ENCODE assay signal across 7 cellular contexts in genomic region chr11:47641585-47642098, GRCh38. TPM values are rescaled to one million over a fixed set of nuclear protein-coding genes. Genes with fewer than 3 reads are reported as not detected.
DNase-seq lines count a peak whose midpoint lies in the region; TF ChIP-seq lines count a peak whose summit lies in the region.

No MANE protein-coding gene starts in this region.

- TF ChIP-seq CTCF in esophagus muscularis mucosa (IDR thresholded peaks at IDR 0.05) = no peak
- no peak for TF ChIP-seq CTCF in neutrophil (IDR thresholded peaks at IDR 0.05)

- TF ChIP-seq EP300 in esophagus muscularis mucosa (IDR thresholded peaks at IDR 0.05) = no peak

- no peak for TF ChIP-seq POLR2A in esophagus muscularis mucosa (IDR thresholded peaks at IDR 0.05; ENCODE audit: low read depth)

- POLR2A ChIA-PET in HEK293T (lab: Yijun Ruan, JAX) = no interaction called here

- H3K4me1 ChIP-seq in SJCRH30 (peaks cover 6% of the 10 kb centered on the region), esophagus muscularis mucosa (peaks cover 14 to 31% (median 28%) of the 10 kb centered on the region in 4 donors), neutrophil (ENCODE audit: control insufficient read depth in 1 of 2, insufficient read depth in 1 of 2, low read depth in 1 of 2, low read length in 1 of 2) (peaks cover 14 to 16% of the 10 kb centered on the region in 2 experiments)

- H3K36me3 ChIP-seq in H7 (replicated peaks; ENCODE audit: control insufficient read depth, insufficient read depth, low read length) (peaks cover 3% of the 10 kb centered on the region), SJCRH30 (peaks cover 7% of the 10 kb centered on the region; the same call in 1 of the 2 replicates), esophagus muscularis mucosa (peaks cover 7 to 30% (median 19%) of the 10 kb centered on the region in 4 donors), neutrophil (no peaks in the 10 kb centered on the region)

- peak overlapping the region; percentile 52 for H3K27ac ChIP-seq in SJCRH30
- H3K27ac ChIP-seq in esophagus muscularis mucosa (replicated peaks in 1 of 4) = peak overlapping the region; percentile 92 to 99 (median 95)
- peak overlapping the region; percentile 89 for H3K27ac ChIP-seq in neutrophil

- 7% methylated on average over 13 of the region's 14 CpGs for WGBS in esophagus muscularis mucosa

- H3K4me3 ChIP-seq in H7 (ENCODE audit: insufficient read depth, low read depth, low read length) = peak overlapping the region; percentile 89
- peak overlapping the region; percentile 71 for H3K4me3 ChIP-seq in SJCRH30
- H3K4me3 ChIP-seq in esophagus muscularis mucosa = peak overlapping the region; percentile 72 to 92 (median 88)
- H3K4me3 ChIP-seq in neutrophil (ENCODE audit: low read depth in 1 of 2, low read length in 1 of 2) = peak overlapping the region; percentile 83 to 92

- H3K27me3 ChIP-seq in H7 (ENCODE audit: control insufficient read depth, insufficient read depth, low read length) (no peaks in the 10 kb centered on the region), SJCRH30 (no peaks in the 10 kb centered on the region), esophagus muscularis mucosa (no peaks in the 10 kb centered on the region), neutrophil (no peaks in the 10 kb centered on the region)

- DNase-seq in H7 (peak; percentile 40), SJCRH30 (no peak), esophagus muscularis mucosa (ENCODE audit: extremely low spot score) (no peak), SK-N-DZ (ENCODE audit: low spot score) (no peak), posterior vena cava (ENCODE audit: low spot score) (no peak), HEK293T (ENCODE audit: extremely low spot score) (no peak)

- CTCF ChIA-PET in HEK293T (lab: Yijun Ruan, JAX) = no interaction called here

- intact Hi-C loops in esophagus muscularis mucosa (cut with DNase I) = loop anchor here (5.0 kb wide), 2 partner anchors 76 to 211 kb away; partner anchors contain the start of gene AGBL2
- intact Hi-C loops in posterior vena cava (cut with DNase I) = no loop called here

- H3K9me3 ChIP-seq in SJCRH30 (replicated peaks) (no peaks in the 10 kb centered on the region), esophagus muscularis mucosa (no peaks in the 10 kb centered on the region), neutrophil (no peaks in the 10 kb centered on the region)

TF ChIP-seq in HEK293T, 16 proteins besides CTCF, POLR2A, EP300 and RAD21:
- TF ChIP-seq FOXK2 (IDR thresholded peaks at IDR 0.05) (no peak), LEF1 (IDR thresholded peaks at IDR 0.05; ENCODE audit: borderline replicate concordance) (no peak), PKNOX1 (IDR thresholded peaks at IDR 0.05) (no peak), FOXA1 (IDR thresholded peaks at IDR 0.05) (no peak), ARNT (IDR thresholded peaks at IDR 0.05) (no peak), NFRKB (IDR thresholded peaks at IDR 0.05) (no peak), SUZ12 (IDR thresholded peaks at IDR 0.05) (no peak), BHLHE40 (IDR thresholded peaks at IDR 0.05; ENCODE audit: borderline replicate concordance) (no peak), TARDBP (IDR thresholded peaks at IDR 0.05) (no peak), SP1 (IDR thresholded peaks at IDR 0.05) (no peak), CTBP1 (IDR thresholded peaks at IDR 0.05; ENCODE audit: borderline replicate concordance) (no peak), L3MBTL2 (conservative IDR thresholded peaks at IDR 0.05) (no peak), ELF4 (IDR thresholded peaks at IDR 0.05) (no peak), ZNF384 (IDR thresholded peaks at IDR 0.05) (no peak), FOXM1 (IDR thresholded peaks at IDR 0.05; ENCODE audit: borderline replicate concordance) (no peak), HDGF (IDR thresholded peaks at IDR 0.05; ENCODE audit: borderline replicate concordance) (no peak)
TF ChIP-seq in HEK293T: peak in this region for 0.

RNA-seq across cellular contexts. Expression of gene MTCH2, which starts 0.7 kb away (rescaled TPM):
- 143 and 148 TPM in 2 replicates for total RNA-seq in H7 (2014; rRNA removed; shearing (Covaris generic))
- 119 TPM in 2 replicates for total RNA-seq in SJCRH30 (2014; rRNA removed; shearing (Covaris generic))
- total RNA-seq in esophagus muscularis mucosa = 10 to 100 TPM; 32.5 to 40.6 (median 37.6) TPM
- polyA plus RNA-seq in SK-N-DZ (2014; cell fraction: cytosol; rRNA removed) = 140 and 145 TPM in 2 replicates
- polyA plus RNA-seq in SK-N-DZ (2014; cell fraction: nucleus; rRNA removed) = 76.2 and 84.8 TPM in 2 replicates
- 10 to 100 TPM; 56.3 to 63.4 TPM for total RNA-seq in posterior vena cava

RNA-seq across cellular contexts. Expression of gene C1QTNF4, which starts 47.4 kb away (rescaled TPM):
- total RNA-seq in H7 (2014; rRNA removed; shearing (Covaris generic)) = 5.0 and 5.2 TPM in 2 replicates
- not detected in 2 replicates for total RNA-seq in SJCRH30 (2014; rRNA removed; shearing (Covaris generic))
- total RNA-seq in esophagus muscularis mucosa (1 to 10 TPM; 1.6 to 2.2 (median 1.7) TPM), posterior vena cava (1 to 10 TPM; 2.0 to 7.1 TPM)
- polyA plus RNA-seq in SK-N-DZ (2014; cell fraction: cytosol; rRNA removed) = 9.5 and 12.6 TPM in 2 replicates
- 5.6 and 6.7 TPM in 2 replicates for polyA plus RNA-seq in SK-N-DZ (2014; cell fraction: nucleus; rRNA removed)

RNA-seq across cellular contexts. Expression of gene FAM180B, which starts 55.2 kb away (rescaled TPM):
- total RNA-seq in H7 (2014; rRNA removed; shearing (Covaris generic)) = not detected in 2 replicates
- total RNA-seq in SJCRH30 (2014; rRNA removed; shearing (Covaris generic)) = 0.16 and 0.43 TPM in 2 replicates
- total RNA-seq in esophagus muscularis mucosa (under 1 TPM in 2 of 4 donors, not detected in 2; 0.66 to 0.80 TPM), posterior vena cava (1 to 10 TPM; 3.4 to 7.2 TPM)
- polyA plus RNA-seq in SK-N-DZ (2014; cell fraction: cytosol; rRNA removed) = not detected in 2 replicates
- 0.44 and 0.66 TPM in 2 replicates for polyA plus RNA-seq in SK-N-DZ (2014; cell fraction: nucleus; rRNA removed)
